33 cellular contexts compared by ENCODE assay signal in the genomic region with DNA sequence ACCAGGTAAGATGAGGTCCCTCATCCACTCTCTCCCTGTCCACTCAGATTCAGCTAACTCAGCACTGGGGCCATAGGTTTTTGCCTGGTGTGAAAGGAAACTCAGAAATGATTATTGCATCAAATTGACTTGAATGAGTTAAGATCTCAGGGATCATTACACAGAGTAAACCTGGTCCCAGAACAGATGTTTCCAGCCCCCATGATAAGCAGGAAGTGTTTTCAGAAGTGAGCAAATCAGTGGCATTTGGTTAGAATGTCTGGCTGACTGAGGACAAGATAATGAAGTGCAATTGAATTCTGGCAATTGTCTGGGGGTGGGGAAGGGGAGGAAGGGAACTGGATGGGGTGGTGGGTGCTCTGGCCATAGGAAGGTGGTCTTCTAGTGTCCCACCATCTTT.
"Had no signal": no experiment of that assay in that cellular context is flagged by ENCODE, and none has a peak within 500 bp of the region (broad histone marks: within the 10 kb centered on the region; RNA-seq: fewer than 3 reads in every experiment).

No MANE protein-coding gene starts in this region.

- H3K4me2 ChIP-seq: neural progenitor cell, smooth muscle cell had no signal

- H3K4me3 ChIP-seq: left ventricle myocardium inferior, lung, neural progenitor cell, psoas muscle, smooth muscle cell, suprapubic skin, tibial artery had no signal

- H3K79me2 ChIP-seq: parathyroid adenoma had no signal

- H3K9me3 Mint-ChIP-seq: activated CD4-positive, alpha-beta memory T cell treated with anti-CD3 and anti-CD28 coated beads for 36 hours; activated CD4-positive, alpha-beta T cell treated with anti-CD3 and anti-CD28 coated beads, Interleukin-2, amount 10 ng/mL, durations not matched to agents 24 days and 14 days; activated naive CD4-positive, alpha-beta T cell treated with anti-CD3 and anti-CD28 coated beads, Interleukin-2, amount 50 U/mL, for 24 hours; activated naive CD8-positive, alpha-beta T cell treated with anti-CD3 and anti-CD28 coated beads, Interleukin-2, amount 50 U/mL, for 24 hours; activated T-cell treated with anti-CD3 and anti-CD28 coated beads, Interleukin-2, amount 50 U/mL, for 24 hours; activated T-helper 17 cell treated with anti-CD3 and anti-CD28 coated beads, Interleukin-2, amount 50 U/mL, for 72 hours; endodermal cell; naive thymus-derived CD4-positive, alpha-beta T cell; neural progenitor cell had no signal

- FAIRE-seq: frontal cortex, islet of Langerhans had no signal

- H3K27ac Mint-ChIP-seq: activated CD4-positive, alpha-beta memory T cell treated with anti-CD3 and anti-CD28 coated beads for 36 hours; activated CD4-positive, alpha-beta T cell treated with anti-CD3 and anti-CD28 coated beads, Interleukin-2, amount 10 ng/mL, durations not matched to agents 24 days and 14 days; activated naive CD4-positive, alpha-beta T cell treated with anti-CD3 and anti-CD28 coated beads, Interleukin-2, amount 50 U/mL, for 24 hours; activated naive CD8-positive, alpha-beta T cell treated with anti-CD3 and anti-CD28 coated beads, Interleukin-2, amount 50 U/mL, for 24 hours; activated T-cell treated with anti-CD3 and anti-CD28 coated beads, Interleukin-2, amount 50 U/mL, for 24 hours; activated T-helper 17 cell treated with anti-CD3 and anti-CD28 coated beads, Interleukin-2, amount 50 U/mL, for 72 hours; endodermal cell; naive thymus-derived CD4-positive, alpha-beta T cell; neural progenitor cell; T-helper 17 cell had no signal

- H3K4me1 Mint-ChIP-seq: activated CD4-positive, alpha-beta T cell treated with anti-CD3 and anti-CD28 coated beads, Interleukin-2, amount 10 ng/mL, durations not matched to agents 24 days and 14 days; activated naive CD4-positive, alpha-beta T cell treated with anti-CD3 and anti-CD28 coated beads, Interleukin-2, amount 50 U/mL, for 24 hours; activated naive CD8-positive, alpha-beta T cell treated with anti-CD3 and anti-CD28 coated beads, Interleukin-2, amount 50 U/mL, for 24 hours; activated T-helper 17 cell treated with anti-CD3 and anti-CD28 coated beads, Interleukin-2, amount 50 U/mL, for 72 hours; endodermal cell; naive thymus-derived CD4-positive, alpha-beta T cell; T-helper 17 cell had no signal

- H3K9ac ChIP-seq: neural progenitor cell, parathyroid adenoma had no signal

- H3K36me3 ChIP-seq: left ventricle myocardium inferior, neural progenitor cell, suprapubic skin, tibial artery, WERI-Rb-1 had no signal

- H3K27ac ChIP-seq: left ventricle myocardium inferior, neural progenitor cell, parathyroid adenoma, psoas muscle, suprapubic skin, tibial artery, WERI-Rb-1 had no signal

- H3K9me3 ChIP-seq: left ventricle myocardium inferior, psoas muscle, suprapubic skin, tibial artery had no signal

- ATAC-seq: activated CD4-positive, CD25-positive, alpha-beta regulatory T cell treated with anti-CD3 and anti-CD28 coated beads, Interleukin-2, amount 50 U/mL, for 24 hours; activated naive CD8-positive, alpha-beta T cell treated with anti-CD3 and anti-CD28 coated beads, Interleukin-2, amount 50 U/mL, for 24 hours; activated T-helper 17 cell treated with anti-CD3 and anti-CD28 coated beads, Interleukin-2, amount 50 U/mL, for 72 hours; naive thymus-derived CD4-positive, alpha-beta T cell; psoas muscle; T-helper 17 cell had no signal

- H3K36me3 Mint-ChIP-seq: activated CD4-positive, alpha-beta memory T cell treated with anti-CD3 and anti-CD28 coated beads for 36 hours; activated naive CD4-positive, alpha-beta T cell treated with anti-CD3 and anti-CD28 coated beads, Interleukin-2, amount 50 U/mL, for 24 hours; naive thymus-derived CD4-positive, alpha-beta T cell; neural progenitor cell had no signal

- H2AFZ ChIP-seq: neural progenitor cell, parathyroid adenoma had no signal

- H3K4me3 Mint-ChIP-seq: activated CD4-positive, alpha-beta memory T cell treated with anti-CD3 and anti-CD28 coated beads for 36 hours; activated CD4-positive, alpha-beta T cell treated with anti-CD3 and anti-CD28 coated beads, Interleukin-2, amount 10 ng/mL, durations not matched to agents 24 days and 14 days; activated naive CD4-positive, alpha-beta T cell treated with anti-CD3 and anti-CD28 coated beads, Interleukin-2, amount 50 U/mL, for 24 hours; activated naive CD8-positive, alpha-beta T cell treated with anti-CD3 and anti-CD28 coated beads, Interleukin-2, amount 50 U/mL, for 24 hours; activated T-cell treated with anti-CD3 and anti-CD28 coated beads, Interleukin-2, amount 50 U/mL, for 24 hours; activated T-helper 17 cell treated with anti-CD3 and anti-CD28 coated beads, Interleukin-2, amount 50 U/mL, for 72 hours; endodermal cell; naive thymus-derived CD4-positive, alpha-beta T cell; neural progenitor cell; T-helper 17 cell had no signal

- H3K4me1 ChIP-seq: left ventricle myocardium inferior, neural progenitor cell, parathyroid adenoma, psoas muscle, suprapubic skin, tibial artery had no signal

- DNase-seq: activated CD4-positive, alpha-beta memory T cell treated with anti-CD3 and anti-CD28 coated beads for 36 hours; activated CD4-positive, alpha-beta T cell treated with anti-CD3 and anti-CD28 coated beads, Interleukin-2, amount 10 ng/mL, durations not matched to agents 24 days and 14 days; activated CD8-positive, alpha-beta memory T cell treated with anti-CD3 and anti-CD28 coated beads, Interleukin-2, amount 50 U/mL, for 48 hours; activated naive CD8-positive, alpha-beta T cell treated with anti-CD3 and anti-CD28 coated beads, Interleukin-2, amount 50 U/mL, for 24 hours; activated T-cell treated with anti-CD3 and anti-CD28 coated beads, Interleukin-2, amount 50 U/mL, for 24 hours; amygdala; caudate nucleus; cortex of kidney; endodermal cell; glutamatergic neuron; left ventricle myocardium inferior; midbrain; naive thymus-derived CD4-positive, alpha-beta T cell; occipital lobe; psoas muscle; stimulated activated CD4-positive, alpha-beta T cell treated with anti-CD3 and anti-CD28 coated beads, Interleukin-1b, Interleukin-23, amount 100 ng/mL, for 48 hours; stimulated activated CD4-positive, alpha-beta T cell treated with anti-CD3 and anti-CD28 coated beads, Interleukin-4, amount 100 ng/mL, for 4 hours; stimulated activated CD8-positive, alpha-beta memory T cell treated with anti-CD3 and anti-CD28 coated beads, Interleukin-4, amount 100 ng/mL, for 48 hours; stimulated activated naive CD4-positive, alpha-beta T cell; T-helper 17 cell; T1000; tibial artery; WERI-Rb-1 had no signal

- H3K27me3 ChIP-seq: neural progenitor cell, suprapubic skin, tibial artery had no signal

- H3K27me3 Mint-ChIP-seq: activated CD4-positive, alpha-beta memory T cell treated with anti-CD3 and anti-CD28 coated beads for 36 hours; activated CD4-positive, alpha-beta T cell treated with anti-CD3 and anti-CD28 coated beads, Interleukin-2, amount 10 ng/mL, durations not matched to agents 24 days and 14 days; activated naive CD4-positive, alpha-beta T cell treated with anti-CD3 and anti-CD28 coated beads, Interleukin-2, amount 50 U/mL, for 24 hours; activated naive CD8-positive, alpha-beta T cell treated with anti-CD3 and anti-CD28 coated beads, Interleukin-2, amount 50 U/mL, for 24 hours; activated T-cell treated with anti-CD3 and anti-CD28 coated beads, Interleukin-2, amount 50 U/mL, for 24 hours; activated T-helper 17 cell treated with anti-CD3 and anti-CD28 coated beads, Interleukin-2, amount 50 U/mL, for 72 hours; T-helper 17 cell had no signal
